In the genomic region with DNA sequence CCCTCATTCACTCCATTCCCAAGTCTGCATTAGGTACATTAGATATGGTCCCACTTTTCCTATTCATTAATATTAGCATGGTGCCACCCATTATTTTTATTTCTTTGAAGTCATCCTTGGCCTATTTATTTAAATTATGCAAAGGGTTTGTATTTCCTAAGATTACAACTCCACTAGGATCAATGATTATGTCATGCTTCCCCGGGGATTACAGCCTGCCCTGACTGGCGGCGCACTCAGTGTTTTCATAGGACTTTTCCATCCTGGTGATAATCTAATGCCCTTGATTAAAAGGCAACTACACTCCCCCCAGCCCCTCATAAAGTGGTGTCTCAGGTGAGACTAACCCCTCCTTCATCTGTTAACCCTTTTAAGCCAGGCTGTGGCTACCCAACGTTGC, we compare ENCODE assay signal across 30 cellular contexts.
"Had no signal": no experiment of that assay in that cellular context is flagged by ENCODE, and none has a peak within 500 bp of the region (broad histone marks: within the 10 kb centered on the region; RNA-seq: fewer than 3 reads in every experiment).

No MANE protein-coding gene starts in this region.

- H3K36me3 Mint-ChIP-seq: activated naive CD4-positive, alpha-beta T cell treated with anti-CD3 and anti-CD28 coated beads, Interleukin-2, amount 50 U/mL, for 24 hours; activated naive CD8-positive, alpha-beta T cell treated with anti-CD3 and anti-CD28 coated beads for 36 hours had no signal

- H3K9me3 Mint-ChIP-seq: activated naive CD4-positive, alpha-beta T cell treated with anti-CD3 and anti-CD28 coated beads, Interleukin-2, amount 50 U/mL, for 24 hours; activated naive CD8-positive, alpha-beta T cell treated with anti-CD3 and anti-CD28 coated beads for 36 hours; activated naive CD8-positive, alpha-beta T cell treated with anti-CD3 and anti-CD28 coated beads, Interleukin-2, amount 50 U/mL, for 24 hours; activated T-helper 2 cell treated with anti-CD3 and anti-CD28 coated beads, Interferon-gamma antibody, Interleukin-2, Interleukin-4, amounts not matched to agents 10 μg/mL and 5 μg/mL and 100 μg/mL, durations not matched to agents 14 hours and 24 hours and 36 hours; effector memory CD8-positive, alpha-beta T cell had no signal

- H3K4me3 ChIP-seq: adrenal gland, body of pancreas, esophagus muscularis mucosa, gastrocnemius medialis, heart right ventricle had no signal

- H3K27me3 ChIP-seq: adrenal gland, body of pancreas, esophagus muscularis mucosa, foreskin keratinocyte, gastrocnemius medialis had no signal

- ATAC-seq: activated CD4-positive, CD25-positive, alpha-beta regulatory T cell treated with anti-CD3 and anti-CD28 coated beads, Interleukin-2, amount 50 U/mL, for 24 hours; activated CD8-positive, alpha-beta T cell treated with anti-CD3 and anti-CD28 coated beads for 36 hours; activated naive CD8-positive, alpha-beta T cell treated with anti-CD3 and anti-CD28 coated beads, Interleukin-2, amount 50 U/mL, for 24 hours; activated T-cell treated with anti-CD3 and anti-CD28 coated beads, Interleukin-2, amount 50 U/mL, for 4 hours; body of pancreas; effector memory CD8-positive, alpha-beta T cell; foreskin keratinocyte; gastrocnemius medialis; heart right ventricle had no signal

- H3K4me3 Mint-ChIP-seq: activated B cell treated with CpG ODN at 0.5 μM for 24 hours; activated CD8-positive, alpha-beta T cell treated with anti-CD3 and anti-CD28 coated beads for 36 hours; activated naive CD4-positive, alpha-beta T cell treated with anti-CD3 and anti-CD28 coated beads for 36 hours; activated naive CD4-positive, alpha-beta T cell treated with anti-CD3 and anti-CD28 coated beads, Interleukin-2, amount 50 U/mL, for 24 hours; activated naive CD8-positive, alpha-beta T cell treated with anti-CD3 and anti-CD28 coated beads for 36 hours; activated naive CD8-positive, alpha-beta T cell treated with anti-CD3 and anti-CD28 coated beads, Interleukin-2, amount 50 U/mL, for 24 hours; activated T-cell treated with anti-CD3 and anti-CD28 coated beads, Interleukin-2, amount 50 U/mL, for 4 hours; effector memory CD8-positive, alpha-beta T cell had no signal

- H3K4me1 Mint-ChIP-seq: activated B cell treated with CpG ODN at 0.5 μM for 24 hours; activated naive CD4-positive, alpha-beta T cell treated with anti-CD3 and anti-CD28 coated beads, Interleukin-2, amount 50 U/mL, for 24 hours; activated naive CD8-positive, alpha-beta T cell treated with anti-CD3 and anti-CD28 coated beads for 36 hours; activated naive CD8-positive, alpha-beta T cell treated with anti-CD3 and anti-CD28 coated beads, Interleukin-2, amount 50 U/mL, for 24 hours had no signal

- H3K9me3 ChIP-seq: adrenal gland, body of pancreas, esophagus muscularis mucosa, gastrocnemius medialis, heart right ventricle had no signal

- DNase-seq: activated B cell treated with CpG ODN at 0.5 μM for 24 hours; activated CD4-positive, alpha-beta T cell treated with anti-CD3 and anti-CD28 coated beads for 48 hours; activated CD4-positive, alpha-beta T cell treated with anti-CD3 and anti-CD28 coated beads, Interleukin-2, amount 50 U/mL, for 1 hour; activated CD4-positive, alpha-beta T cell treated with anti-CD3 and anti-CD28 coated beads, Interleukin-2, amount 50 U/mL, for 48 hours; activated CD8-positive, alpha-beta memory T cell treated with anti-CD3 and anti-CD28 coated beads for 24 hours; activated CD8-positive, alpha-beta T cell treated with anti-CD3 and anti-CD28 coated beads for 36 hours; activated effector memory CD4-positive, alpha-beta T cell treated with anti-CD3 and anti-CD28 coated beads, Interleukin-2, amount 50 U/mL, for 16 hours; activated naive CD4-positive, alpha-beta T cell treated with anti-CD3 and anti-CD28 coated beads for 36 hours; activated naive CD8-positive, alpha-beta T cell treated with anti-CD3 and anti-CD28 coated beads for 36 hours; activated naive CD8-positive, alpha-beta T cell treated with anti-CD3 and anti-CD28 coated beads, Interleukin-2, amount 50 U/mL, for 24 hours; activated T-cell treated with anti-CD3 and anti-CD28 coated beads, Interleukin-2, amount 50 U/mL, for 4 hours; adrenal gland; amygdala; aorta; body of pancreas; caudate nucleus; cortex of kidney; dermis blood vessel endothelial cell; effector CD4-positive, alpha-beta T cell; effector memory CD8-positive, alpha-beta T cell; erythroblast; foreskin keratinocyte; gastrocnemius medialis; heart right ventricle; T-helper 2 cell had no signal

- H3K27ac Mint-ChIP-seq: activated B cell treated with CpG ODN at 0.5 μM for 24 hours; activated CD8-positive, alpha-beta T cell treated with anti-CD3 and anti-CD28 coated beads for 36 hours; activated naive CD4-positive, alpha-beta T cell treated with anti-CD3 and anti-CD28 coated beads for 36 hours; activated naive CD8-positive, alpha-beta T cell treated with anti-CD3 and anti-CD28 coated beads for 36 hours; activated naive CD8-positive, alpha-beta T cell treated with anti-CD3 and anti-CD28 coated beads, Interleukin-2, amount 50 U/mL, for 24 hours; activated T-helper 2 cell treated with anti-CD3 and anti-CD28 coated beads, Interferon-gamma antibody, Interleukin-2, Interleukin-4, amounts not matched to agents 10 μg/mL and 5 μg/mL and 100 μg/mL, durations not matched to agents 14 hours and 24 hours and 36 hours; effector memory CD8-positive, alpha-beta T cell had no signal

- H3K27ac ChIP-seq: adrenal gland, body of pancreas, esophagus muscularis mucosa, foreskin keratinocyte, gastrocnemius medialis, heart right ventricle, VCaP had no signal

- H3K36me3 ChIP-seq: adrenal gland, esophagus muscularis mucosa, gastrocnemius medialis, heart right ventricle had no signal

- H3K27me3 Mint-ChIP-seq: activated B cell treated with CpG ODN at 0.5 μM for 24 hours; activated CD8-positive, alpha-beta T cell treated with anti-CD3 and anti-CD28 coated beads for 36 hours; activated naive CD8-positive, alpha-beta T cell treated with anti-CD3 and anti-CD28 coated beads for 36 hours had no signal
